Comparison of ENCODE assay signal across 1 cellular context in the genomic region with DNA sequence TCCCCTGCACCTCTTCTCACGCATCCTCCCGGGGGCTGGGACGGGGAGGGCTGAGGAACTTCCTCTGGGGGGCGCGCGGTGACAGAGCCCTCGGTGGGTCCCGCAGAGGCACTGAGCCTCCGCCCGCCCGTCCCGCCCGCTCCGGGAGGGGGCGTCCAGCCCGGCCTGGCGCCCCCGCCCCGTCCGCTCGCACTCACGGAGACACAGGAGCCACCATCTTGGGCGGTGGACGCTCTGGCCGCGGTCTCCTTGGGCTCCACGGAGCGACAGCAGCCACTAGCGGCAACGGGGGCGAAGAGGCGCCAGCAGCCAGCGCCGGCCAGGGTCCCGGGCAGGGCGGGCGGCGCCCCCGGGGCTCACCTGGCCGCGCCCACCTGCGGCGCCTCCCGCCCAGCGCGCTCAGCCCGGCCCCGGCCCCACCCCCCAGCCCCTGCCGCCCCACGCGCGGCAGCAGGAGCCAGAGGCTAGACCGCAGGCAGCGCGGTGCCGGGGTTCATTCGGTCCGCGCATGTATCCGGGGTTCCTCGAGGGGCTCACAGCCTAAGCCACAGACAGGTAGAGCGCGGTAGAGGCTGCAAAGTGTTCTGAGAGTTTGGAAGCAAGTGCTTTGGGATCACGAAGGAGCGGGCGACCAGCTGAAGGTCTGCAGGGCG.
TF ChIP-seq lines count a peak whose summit lies in the region.

A gene (minus strand): TSS at position 242 of the 653 bp plus-strand sequence. CDS start 7,225 bp downstream, outside the sequence.

TF ChIP-seq in H1, 55 proteins besides CTCF, POLR2A, EP300 and RAD21 (continued from another document):
- TF ChIP-seq, protein P1, sequence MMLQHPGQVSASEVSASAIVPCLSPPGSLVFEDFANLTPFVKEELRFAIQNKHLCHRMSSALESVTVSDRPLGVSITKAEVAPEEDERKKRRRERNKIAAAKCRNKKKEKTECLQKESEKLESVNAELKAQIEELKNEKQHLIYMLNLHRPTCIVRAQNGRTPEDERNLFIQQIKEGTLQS (IDR thresholded peaks at IDR 0.05; ENCODE audit: insufficient read depth, low read depth, low read length), result no peak
- TF ChIP-seq JUN (IDR thresholded peaks at IDR 0.05; ENCODE audit: low read depth, low read length), result no peak
- no peak for TF ChIP-seq GTF2F1 (IDR thresholded peaks at IDR 0.05; ENCODE audit: borderline replicate concordance, low read depth, low read length)
- no peak for TF ChIP-seq RNF2 (IDR thresholded peaks at IDR 0.05; ENCODE audit: borderline replicate concordance, low read depth, low read length, missing control alignments, poor library complexity, severe bottlenecking)
- TF ChIP-seq EGR1 (IDR thresholded peaks at IDR 0.05; ENCODE audit: borderline replicate concordance, low read depth, low read length), result no peak
- TF ChIP-seq TBP (IDR thresholded peaks at IDR 0.05; ENCODE audit: low read depth, low read length), result peak; percentile 47; the same call in 1 of the 2 replicates
- TF ChIP-seq RBBP5 (IDR thresholded peaks at IDR 0.05; ENCODE audit: borderline replicate concordance, low read depth, low read length), result peak; percentile 11; the same call in 1 of the 2 replicates
- TF ChIP-seq ZNF274 (IDR thresholded peaks at IDR 0.05; ENCODE audit: borderline replicate concordance, extremely low read depth, low read length), result no peak
- no peak for TF ChIP-seq CHD1 (IDR thresholded peaks at IDR 0.05; ENCODE audit: low read depth, low read length)
- TF ChIP-seq CREB1 (IDR thresholded peaks at IDR 0.05), result no peak
- peak; percentile 56 for TF ChIP-seq KDM4A (IDR thresholded peaks at IDR 0.05; ENCODE audit: low read depth, low read length, severe bottlenecking)
- no peak for TF ChIP-seq SAP30 (IDR thresholded peaks at IDR 0.05; ENCODE audit: insufficient read depth, insufficient replicate concordance, low read length)
- TF ChIP-seq, protein P2, sequence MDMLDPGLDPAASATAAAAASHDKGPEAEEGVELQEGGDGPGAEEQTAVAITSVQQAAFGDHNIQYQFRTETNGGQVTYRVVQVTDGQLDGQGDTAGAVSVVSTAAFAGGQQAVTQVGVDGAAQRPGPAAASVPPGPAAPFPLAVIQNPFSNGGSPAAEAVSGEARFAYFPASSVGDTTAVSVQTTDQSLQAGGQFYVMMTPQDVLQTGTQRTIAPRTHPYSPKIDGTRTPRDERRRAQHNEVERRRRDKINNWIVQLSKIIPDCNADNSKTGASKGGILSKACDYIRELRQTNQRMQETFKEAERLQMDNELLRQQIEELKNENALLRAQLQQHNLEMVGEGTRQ (IDR thresholded peaks at IDR 0.05; ENCODE audit: low read length), result no peak
- TF ChIP-seq YY1 (IDR thresholded peaks at IDR 0.05; ENCODE audit: low read depth, low read length), result peak; percentile 87
- 0 out of 4 replicates have a peak, but pooled peaks have one; percentile 31 to 50 for TF ChIP-seq HDAC2 (IDR thresholded peaks at IDR 0.05; ENCODE audit: borderline replicate concordance in 1 of 2, low read depth in 2 of 2, low read length in 2 of 2)
- no peak for TF ChIP-seq TEAD4 (IDR thresholded peaks at IDR 0.05; ENCODE audit: low read depth, low read length)
- peak in 1 of 2 experiments; percentile 38; a peak in 1 of 4 replicates for TF ChIP-seq SIN3A (conservative IDR thresholded peaks at IDR 0.05 in 1 of 2, IDR thresholded peaks at IDR 0.05 in 1 of 2; ENCODE audit: low read depth in 1 of 2, low read length in 2 of 2)
- peak; percentile 22; the same call in 1 of the 2 replicates for TF ChIP-seq SP2 (IDR thresholded peaks at IDR 0.05; ENCODE audit: low read length)
- TF ChIP-seq, protein P3, sequence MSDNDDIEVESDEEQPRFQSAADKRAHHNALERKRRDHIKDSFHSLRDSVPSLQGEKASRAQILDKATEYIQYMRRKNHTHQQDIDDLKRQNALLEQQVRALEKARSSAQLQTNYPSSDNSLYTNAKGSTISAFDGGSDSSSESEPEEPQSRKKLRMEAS (IDR thresholded peaks at IDR 0.05), result 0 out of 2 replicates have a peak, but pooled peaks have one; percentile 2
- no peak for TF ChIP-seq JUND (IDR thresholded peaks at IDR 0.05; ENCODE audit: low read length)
- peak; percentile 65; the same call in 1 of the 2 replicates for TF ChIP-seq TAF1 (IDR thresholded peaks at IDR 0.05; ENCODE audit: low read depth, low read length)
- no peak for TF ChIP-seq KDM5A (IDR thresholded peaks at IDR 0.05; ENCODE audit: low read length)
- no peak for TF ChIP-seq KDM1A (IDR thresholded peaks at IDR 0.05; ENCODE audit: borderline replicate concordance, low read length)
- TF ChIP-seq MAFK (IDR thresholded peaks at IDR 0.05; ENCODE audit: low read depth, low read length), result no peak
- TF ChIP-seq CTBP2 (IDR thresholded peaks at IDR 0.05; ENCODE audit: borderline replicate concordance, insufficient read depth, insufficient read length, low read length), result no peak
- peak; percentile 40; the same call in 1 of the 2 replicates for TF ChIP-seq POLR2AphosphoS5 (IDR thresholded peaks at IDR 0.05; ENCODE audit: low read depth, low read length)
- no peak for TF ChIP-seq RFX5 (IDR thresholded peaks at IDR 0.05; ENCODE audit: borderline replicate concordance, low read depth, low read length)
